ENCODE assay signal across 25 cellular contexts in the genomic region with DNA sequence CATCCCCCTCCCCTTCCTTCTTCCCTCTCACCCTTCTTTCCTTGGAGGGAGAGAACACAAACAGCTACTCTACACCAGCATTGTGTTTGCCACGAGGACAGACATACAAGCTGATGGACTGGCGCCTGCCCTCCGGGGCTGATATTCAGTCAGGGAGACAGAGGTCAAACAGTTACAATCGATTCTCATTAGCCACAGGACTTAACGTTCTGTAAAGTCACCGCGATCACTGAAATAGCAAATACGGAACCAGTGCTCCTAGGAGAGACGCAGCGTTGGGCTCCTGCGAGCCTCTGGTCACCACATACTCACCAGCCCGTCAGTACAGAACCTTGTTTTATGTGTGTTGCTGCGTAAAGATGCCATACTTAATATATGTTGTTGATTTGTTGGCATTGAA.
DNase-seq lines count a peak whose midpoint lies in the region; ATAC-seq and TF ChIP-seq lines count a peak whose summit lies in the region.
"Had no signal": no experiment of that assay in that cellular context is flagged by ENCODE, and none has a peak within 500 bp of the region (broad histone marks: within the 10 kb centered on the region; RNA-seq: fewer than 3 reads in every experiment).

No MANE protein-coding gene starts in this region.

- WGBS in endodermal cell (ENCODE audit: insufficient coverage in 1 of 2, insufficient read length in 1 of 2), 2 experiments: 91 to 93% methylated on average over 12 to 13 of the region's 13 CpGs
- 74 to 76% methylated on average over 13 of the region's 13 CpGs for WGBS in aorta, 2 donors
- WGBS in stomach, 5 donors: 46 to 75% (median 63%) methylated on average over 13 of the region's 13 CpGs

- H3K4me3 Mint-ChIP-seq in activated CD4-positive, alpha-beta memory T cell treated with anti-CD3 and anti-CD28 coated beads, Interleukin-2, amount 10 ng/mL, durations not matched to agents 7 days and 5 days: no peak overlapping the region
- no peak overlapping the region for H3K4me3 Mint-ChIP-seq in activated CD4-positive, alpha-beta memory T cell treated with anti-CD3 and anti-CD28 coated beads for 36 hours
- H3K4me3 Mint-ChIP-seq in endodermal cell: no peak overlapping the region
- no peak overlapping the region for H3K4me3 Mint-ChIP-seq in osteocyte (ENCODE audit: unreplicated experiment)
- H3K4me3 Mint-ChIP-seq: activated CD8-positive, alpha-beta T cell treated with anti-CD3 and anti-CD28 coated beads for 36 hours; activated naive CD8-positive, alpha-beta T cell treated with anti-CD3 and anti-CD28 coated beads, Interleukin-2, amount 50 U/mL, for 24 hours; activated T-cell treated with anti-CD3 and anti-CD28 coated beads, Interleukin-2, amount 50 U/mL, for 24 hours; central memory CD8-positive, alpha-beta T cell; T-cell had no signal

- no peak overlapping the region for H3K9ac ChIP-seq in endodermal cell (ENCODE audit: extremely low read depth, low read length, poor library complexity, severe bottlenecking)

- no peaks in the 10 kb centered on the region for H3K4me1 Mint-ChIP-seq in activated CD4-positive, alpha-beta memory T cell treated with anti-CD3 and anti-CD28 coated beads, Interleukin-2, amount 10 ng/mL, durations not matched to agents 7 days and 5 days
- no peaks in the 10 kb centered on the region for H3K4me1 Mint-ChIP-seq in activated CD4-positive, alpha-beta memory T cell treated with anti-CD3 and anti-CD28 coated beads for 36 hours (ENCODE audit: low read depth)
- H3K4me1 Mint-ChIP-seq in endodermal cell (no peaks in the 10 kb centered on the region), osteocyte (ENCODE audit: unreplicated experiment) (peaks cover 3% of the 10 kb centered on the region)
- H3K4me1 Mint-ChIP-seq: activated naive CD8-positive, alpha-beta T cell treated with anti-CD3 and anti-CD28 coated beads, Interleukin-2, amount 50 U/mL, for 24 hours; central memory CD8-positive, alpha-beta T cell; T-cell had no signal

- H3K9me3 ChIP-seq in endodermal cell (ENCODE audit: control insufficient read depth, low read length) (no peaks in the 10 kb centered on the region), aorta (ENCODE audit: control insufficient read depth, low read length) (no peaks in the 10 kb centered on the region), stomach (no peaks in the 10 kb centered on the region)
- H3K9me3 ChIP-seq: gastrocnemius medialis, left lung had no signal

- intact Hi-C loops in activated CD4-positive, alpha-beta memory T cell treated with anti-CD3 and anti-CD28 coated beads for 36 hours (cut with micrococcal nuclease): no loop called here
- intact Hi-C loops in aorta (cut with DNase I) (no loop called here), stomach (cut with DNase I; ENCODE audit: low total_unique reads) (no loop called here)

- CTCF ChIA-PET in activated CD4-positive, alpha-beta memory T cell treated with anti-CD3 and anti-CD28 coated beads, Interleukin-2, amount 10 ng/mL, durations not matched to agents 7 days and 5 days (lab: Charles Lee): interaction anchor here (1.0 to 1.5 kb wide), 2 partner anchors 21 to 231 kb away, joined by 3 to 4 read pairs; no protein-coding TSS in a partner anchor
- CTCF ChIA-PET in activated CD4-positive, alpha-beta memory T cell treated with anti-CD3 and anti-CD28 coated beads for 36 hours (lab: Charles Lee): interaction anchor here (1.2 to 1.5 kb wide), 3 partner anchors 12 to 230 kb away, joined by 4 to 9 read pairs (median 6); no protein-coding TSS in a partner anchor

- no peak for TF ChIP-seq POLR2A in stomach (IDR thresholded peaks at IDR 0.05)

- ATAC-seq in aorta (ENCODE audit: low FRiP score): no peak
- ATAC-seq in GM19324 (IDR thresholded peaks at IDR 0.05; ENCODE audit: low FRiP score, unreplicated experiment): no peak
- ATAC-seq: activated CD4-positive, CD25-positive, alpha-beta regulatory T cell treated with anti-CD3 and anti-CD28 coated beads, Interleukin-2, amount 50 U/mL, for 24 hours; activated CD8-positive, alpha-beta T cell treated with anti-CD3 and anti-CD28 coated beads for 36 hours; activated naive CD8-positive, alpha-beta T cell treated with anti-CD3 and anti-CD28 coated beads, Interleukin-2, amount 50 U/mL, for 24 hours; gastrocnemius medialis; K562; left lung; Panc1; T-cell had no signal

- no peak overlapping the region for H3K27ac ChIP-seq in endodermal cell (ENCODE audit: low read depth, low read length)
- H3K27ac ChIP-seq in aorta (ENCODE audit: low read depth in 1 of 2, low read length in 2 of 2): no peak overlapping the region
- no peak overlapping the region for H3K27ac ChIP-seq in stomach
- H3K27ac ChIP-seq: 22Rv1, gastrocnemius medialis, hepatocyte, left lung had no signal

- no peak for TF ChIP-seq EP300 in stomach (IDR thresholded peaks at IDR 0.05)

- no peak overlapping the region for H3K27ac Mint-ChIP-seq in activated CD4-positive, alpha-beta memory T cell treated with anti-CD3 and anti-CD28 coated beads, Interleukin-2, amount 10 ng/mL, durations not matched to agents 7 days and 5 days
- H3K27ac Mint-ChIP-seq in activated CD4-positive, alpha-beta memory T cell treated with anti-CD3 and anti-CD28 coated beads for 36 hours: no peak overlapping the region
- H3K27ac Mint-ChIP-seq in endodermal cell (no peak overlapping the region), osteocyte (ENCODE audit: unreplicated experiment) (no peak overlapping the region)
- H3K27ac Mint-ChIP-seq: activated CD8-positive, alpha-beta T cell treated with anti-CD3 and anti-CD28 coated beads for 36 hours; activated naive CD8-positive, alpha-beta T cell treated with anti-CD3 and anti-CD28 coated beads, Interleukin-2, amount 50 U/mL, for 24 hours; activated T-cell treated with anti-CD3 and anti-CD28 coated beads, Interleukin-2, amount 50 U/mL, for 24 hours; T-cell had no signal

- DNase-seq in activated CD4-positive, alpha-beta memory T cell treated with anti-CD3 and anti-CD28 coated beads, Interleukin-2, amount 10 ng/mL, durations not matched to agents 7 days and 5 days: peak; percentile 0
- DNase-seq in activated CD4-positive, alpha-beta memory T cell treated with anti-CD3 and anti-CD28 coated beads for 36 hours: no peak
- DNase-seq in endodermal cell (peak; percentile 27), osteocyte (ENCODE audit: extremely low spot score, unreplicated experiment) (peak; percentile 56), aorta (peak; percentile 23 to 36), SKM-1 (lab: John Stamatoyannopoulos, UW; ENCODE audit: unreplicated experiment) (no peak), stomach (no peak)
- DNase-seq: activated CD8-positive, alpha-beta T cell treated with anti-CD3 and anti-CD28 coated beads for 36 hours; activated naive CD8-positive, alpha-beta T cell treated with anti-CD3 and anti-CD28 coated beads, Interleukin-2, amount 50 U/mL, for 24 hours; activated T-cell treated with anti-CD3 and anti-CD28 coated beads, Interleukin-2, amount 50 U/mL, for 24 hours; gastrocnemius medialis; GOT3; mesendoderm; NCI-H2029 treated with DMSO at 0.1 percent for 48 hours; NCI-H226; stimulated activated CD4-positive, alpha-beta T cell treated with anti-CD3 and anti-CD28 coated beads, Interleukin-2, amount 100 ng/mL, for 48 hours had no signal

- H3K4me1 ChIP-seq in endodermal cell (ENCODE audit: control insufficient read depth, insufficient read depth, low read length): no peaks in the 10 kb centered on the region
- no peaks in the 10 kb centered on the region for H3K4me1 ChIP-seq in aorta (ENCODE audit: control insufficient read depth in 1 of 2, insufficient read depth in 2 of 2, low read length in 2 of 2)
- H3K4me1 ChIP-seq in stomach: peaks cover 0 to 6% (median 2%) of the 10 kb centered on the region in 4 donors
- H3K4me1 ChIP-seq: gastrocnemius medialis had no signal

- H3K4me3 ChIP-seq in endodermal cell (ENCODE audit: low read length) (no peak overlapping the region), aorta (ENCODE audit: low read length in 2 of 2) (no peak overlapping the region), stomach (no peak overlapping the region)
- H3K4me3 ChIP-seq: gastrocnemius medialis, hepatocyte, K562, left lung had no signal

- no peaks in the 10 kb centered on the region for H3K9me3 Mint-ChIP-seq in activated CD4-positive, alpha-beta memory T cell treated with anti-CD3 and anti-CD28 coated beads, Interleukin-2, amount 10 ng/mL, durations not matched to agents 7 days and 5 days
- H3K9me3 Mint-ChIP-seq in activated CD4-positive, alpha-beta memory T cell treated with anti-CD3 and anti-CD28 coated beads for 36 hours: no peaks in the 10 kb centered on the region
- no peaks in the 10 kb centered on the region for H3K9me3 Mint-ChIP-seq in endodermal cell
- H3K9me3 Mint-ChIP-seq in osteocyte (ENCODE audit: unreplicated experiment): no peaks in the 10 kb centered on the region
- H3K9me3 Mint-ChIP-seq: activated CD8-positive, alpha-beta T cell treated with anti-CD3 and anti-CD28 coated beads for 36 hours; activated naive CD8-positive, alpha-beta T cell treated with anti-CD3 and anti-CD28 coated beads, Interleukin-2, amount 50 U/mL, for 24 hours; activated T-cell treated with anti-CD3 and anti-CD28 coated beads, Interleukin-2, amount 50 U/mL, for 24 hours; central memory CD8-positive, alpha-beta T cell; T-cell had no signal

- H3K36me3 Mint-ChIP-seq in activated CD4-positive, alpha-beta memory T cell treated with anti-CD3 and anti-CD28 coated beads, Interleukin-2, amount 10 ng/mL, durations not matched to agents 7 days and 5 days (ENCODE audit: low read depth): no peaks in the 10 kb centered on the region
- no peaks in the 10 kb centered on the region for H3K36me3 Mint-ChIP-seq in activated CD4-positive, alpha-beta memory T cell treated with anti-CD3 and anti-CD28 coated beads for 36 hours
- H3K36me3 Mint-ChIP-seq in endodermal cell (ENCODE audit: low read depth) (no peaks in the 10 kb centered on the region), osteocyte (ENCODE audit: unreplicated experiment) (peaks cover 20% of the 10 kb centered on the region)
- H3K36me3 Mint-ChIP-seq: T-cell had no signal

- no peaks in the 10 kb centered on the region for H3K36me3 ChIP-seq in endodermal cell (ENCODE audit: control insufficient read depth, insufficient read depth, low read length)
- H3K36me3 ChIP-seq in aorta (ENCODE audit: control insufficient read depth in 1 of 2, insufficient read depth in 2 of 2, low read length in 1 of 2): peaks cover 0 to 2% of the 10 kb centered on the region in 2 donors
- peaks cover 0 to 61% (median 58%) of the 10 kb centered on the region in 4 donors for H3K36me3 ChIP-seq in stomach
- H3K36me3 ChIP-seq: gastrocnemius medialis had no signal

- TF ChIP-seq CTCF in endodermal cell (conservative IDR thresholded peaks at IDR 0.05) (no peak), osteocyte (IDR thresholded peaks at IDR 0.05) (no peak), stomach (IDR thresholded peaks at IDR 0.05) (no peak)

- peaks cover 20% of the 10 kb centered on the region for H3K27me3 Mint-ChIP-seq in activated CD4-positive, alpha-beta memory T cell treated with anti-CD3 and anti-CD28 coated beads, Interleukin-2, amount 10 ng/mL, durations not matched to agents 7 days and 5 days
- H3K27me3 Mint-ChIP-seq in activated CD4-positive, alpha-beta memory T cell treated with anti-CD3 and anti-CD28 coated beads for 36 hours: peaks cover 8% of the 10 kb centered on the region
- peaks cover 2% of the 10 kb centered on the region for H3K27me3 Mint-ChIP-seq in endodermal cell (ENCODE audit: insufficient read depth)
- H3K27me3 Mint-ChIP-seq in osteocyte (ENCODE audit: unreplicated experiment): no peaks in the 10 kb centered on the region

- POLR2A ChIA-PET in activated CD4-positive, alpha-beta memory T cell treated with anti-CD3 and anti-CD28 coated beads, Interleukin-2, amount 10 ng/mL, durations not matched to agents 7 days and 5 days (lab: Charles Lee): no interaction called here
- POLR2A ChIA-PET in activated CD4-positive, alpha-beta memory T cell treated with anti-CD3 and anti-CD28 coated beads for 36 hours (lab: Charles Lee): no interaction called here

- H3K27me3 ChIP-seq in endodermal cell (ENCODE audit: control insufficient read depth, insufficient read depth, low read length, poor library complexity, severe bottlenecking) (no peaks in the 10 kb centered on the region), aorta (ENCODE audit: control insufficient read depth in 1 of 2, insufficient read depth in 2 of 2, low read length in 1 of 2) (no peaks in the 10 kb centered on the region), stomach (no peaks in the 10 kb centered on the region)
- H3K27me3 ChIP-seq: gastrocnemius medialis, hepatocyte, left lung had no signal

Comparison
In these comparisons a context has a peak if more than half of its experiments do, and no peak if none do; other contexts are left out.
1. DNase-seq: peak in activated CD4-positive, alpha-beta memory T cell treated with anti-CD3 and anti-CD28 coated beads, Interleukin-2, amount 10 ng/mL, durations not matched to agents 7 days and 5 days (single experiment), endodermal cell (single experiment), osteocyte (single experiment) and aorta (2 of 2); none in activated CD4-positive, alpha-beta memory T cell treated with anti-CD3 and anti-CD28 coated beads for 36 hours (single experiment), SKM-1 (single experiment) and stomach (single experiment).